Comparison of ENCODE assay signal across 19 cellular contexts in the genomic region with DNA sequence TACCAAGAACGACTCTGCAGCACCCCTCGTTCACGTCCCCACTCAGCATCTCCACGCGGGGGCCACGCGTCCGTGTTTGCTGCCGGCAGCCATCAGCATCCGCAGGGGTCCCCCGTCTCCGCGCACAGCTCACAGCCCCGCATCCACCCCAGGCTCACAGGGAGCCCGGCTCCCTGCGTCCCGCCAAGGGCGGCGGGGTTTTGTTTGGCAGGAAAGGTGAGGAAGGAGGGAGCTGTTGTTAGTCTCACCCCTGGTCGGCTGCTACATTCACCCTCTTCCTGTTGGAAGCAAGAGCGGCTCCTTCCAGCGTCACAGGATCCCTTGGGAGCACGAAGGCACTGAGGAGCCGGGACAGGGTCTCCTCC.
"Had no signal": no experiment of that assay in that cellular context is flagged by ENCODE, and none has a peak within 500 bp of the region (broad histone marks: within the 10 kb centered on the region; RNA-seq: fewer than 3 reads in every experiment).

No MANE protein-coding gene starts in this region.

- H3K9me3 ChIP-seq: colonic mucosa, lower lobe of right lung, prostate gland, right lobe of liver, testis, tibial nerve had no signal

- DNase-seq: cerebellar nuclear complex; colonic mucosa; dermis blood vessel endothelial cell; erythroblast; foreskin keratinocyte; hypothalamus; occipital lobe; stimulated activated CD4-positive, alpha-beta T cell treated with anti-CD3 and anti-CD28 coated beads, Interleukin-4, amount 100 ng/mL, for 1 hour; testis had no signal

- H3K4me3 ChIP-seq: colonic mucosa, lower lobe of right lung, neural progenitor cell, prostate gland, right lobe of liver, testis, tibial nerve had no signal

- H3K4me1 ChIP-seq: colonic mucosa, foreskin keratinocyte, lower lobe of right lung, parathyroid adenoma, prostate gland, right lobe of liver, testis had no signal

- H3K36me3 ChIP-seq: colonic mucosa, lower lobe of right lung, neural progenitor cell, prostate gland, right lobe of liver, tibial nerve had no signal

- H3K27me3 ChIP-seq: colonic mucosa, foreskin keratinocyte, neural progenitor cell, right lobe of liver, testis, tibial nerve had no signal

- H3K27ac ChIP-seq: colonic mucosa, foreskin keratinocyte, lower lobe of right lung, neural progenitor cell, parathyroid adenoma, prostate gland, right lobe of liver, testis had no signal

- FAIRE-seq: endothelial cell of umbilical vein, islet of Langerhans had no signal

- ATAC-seq: foreskin keratinocyte; left lobe of liver; stimulated activated memory B cell treated with anti-CD40 and anti-IgM and Interleukin-4, amounts not matched to agents 10 μg/mL and 1 μg/mL and 100 μg/mL, for 72 hours had no signal
